ENCODE assay signal across 21 cellular contexts in the genomic region with DNA sequence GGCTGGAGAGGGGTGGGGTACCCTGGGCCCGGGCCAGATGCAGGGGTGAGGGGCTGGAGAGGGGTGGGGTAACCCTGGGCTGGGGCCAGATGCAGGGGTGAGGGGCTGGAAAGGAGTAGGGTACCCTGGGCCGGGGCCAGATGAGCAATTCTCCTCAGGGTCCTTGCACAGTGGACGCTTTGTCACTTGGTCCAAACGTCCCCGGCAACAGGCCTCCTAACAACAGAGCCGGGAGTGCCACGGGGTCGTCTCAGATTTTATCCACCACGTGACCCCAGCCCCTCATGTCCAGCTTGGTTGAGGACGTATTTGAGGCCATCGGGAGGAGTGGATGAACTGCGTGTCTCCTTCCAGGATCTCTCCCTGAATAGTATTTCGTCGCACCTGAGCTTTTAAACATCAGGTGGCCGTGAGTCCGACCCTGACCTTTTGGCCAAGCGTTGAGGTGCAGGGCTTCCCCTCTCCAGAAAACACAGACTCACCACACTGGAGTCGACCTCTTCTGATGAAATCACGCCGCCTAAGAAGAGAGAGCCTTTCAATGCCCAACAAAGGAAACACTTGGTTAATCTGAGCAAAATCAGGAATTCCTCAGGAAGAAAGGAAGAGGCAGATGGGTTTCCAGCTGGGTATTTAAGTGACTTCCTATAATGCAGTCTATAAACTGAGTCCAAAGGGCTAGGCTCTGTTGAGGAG. TPM values are rescaled to one million over a fixed set of nuclear protein-coding genes. Genes with fewer than 3 reads are reported as not detected.
"Had no signal": no experiment of that assay in that cellular context is flagged by ENCODE, and none has a peak within 500 bp of the region (broad histone marks: within the 10 kb centered on the region; RNA-seq: fewer than 3 reads in every experiment).

No MANE protein-coding gene starts in this region.

- H3K27ac Mint-ChIP-seq: activated naive CD4-positive, alpha-beta T cell treated with anti-CD3 and anti-CD28 coated beads, Interleukin-2, amount 50 U/mL, for 72 hours; effector memory CD8-positive, alpha-beta T cell had no signal

- H3K36me3 ChIP-seq: neutrophil, suprapubic skin had no signal

- FAIRE-seq: colon, frontal cortex had no signal

- H3K4me3 Mint-ChIP-seq: effector memory CD8-positive, alpha-beta T cell had no signal

- H3K9ac ChIP-seq: parathyroid adenoma had no signal

- H3K9me3 Mint-ChIP-seq: activated naive CD4-positive, alpha-beta T cell treated with anti-CD3 and anti-CD28 coated beads, Interleukin-2, amount 50 U/mL, for 72 hours; effector memory CD8-positive, alpha-beta T cell had no signal

- ATAC-seq: activated naive CD4-positive, alpha-beta T cell treated with anti-CD3 and anti-CD28 coated beads, Interleukin-2, amount 50 U/mL, for 72 hours; effector memory CD8-positive, alpha-beta T cell had no signal

- H3K27ac ChIP-seq: neutrophil, parathyroid adenoma, suprapubic skin had no signal

- DNase-seq: activated CD4-positive, alpha-beta T cell treated with anti-CD3 and anti-CD28 coated beads for 1 hour; activated CD4-positive, alpha-beta T cell treated with anti-CD3 and anti-CD28 coated beads, Interleukin-2, amount 50 U/mL, for 4 hours; activated T-cell treated with anti-CD3 and anti-CD28 coated beads for 4 hours; amniotic stem cell; caudate nucleus; effector memory CD8-positive, alpha-beta T cell; retina; stimulated activated CD4-positive, alpha-beta T cell treated with anti-CD3 and anti-CD28 coated beads, Interleukin-15, amount 100 ng/mL, for 24 hours; stimulated activated CD4-positive, alpha-beta T cell treated with anti-CD3 and anti-CD28 coated beads, Interleukin-4, amount 100 ng/mL, for 1 hour; stimulated activated naive CD4-positive, alpha-beta T cell; T-helper 9 cell had no signal

- H3K36me3 Mint-ChIP-seq: activated naive CD4-positive, alpha-beta T cell treated with anti-CD3 and anti-CD28 coated beads, Interleukin-2, amount 50 U/mL, for 72 hours had no signal

- H3K9me3 ChIP-seq: neutrophil, suprapubic skin had no signal

- H3K4me1 ChIP-seq: parathyroid adenoma had no signal

- H3K79me2 ChIP-seq: parathyroid adenoma had no signal

- H2AFZ ChIP-seq: parathyroid adenoma had no signal

- H3K4me3 ChIP-seq: lung, suprapubic skin had no signal

RNA-seq across cellular contexts. Expression of a gene that starts 12.8 kb away (rescaled TPM):
- total RNA-seq: activated naive CD4-positive, alpha-beta T cell treated with anti-CD3 and anti-CD28 coated beads, Interleukin-2, amount 50 U/mL, for 72 hours; epithelial cell of proximal tubule; frontal cortex had no signal

RNA-seq across cellular contexts. Expression of a gene that starts 16.7 kb away (rescaled TPM):
- total RNA-seq: epithelial cell of proximal tubule, frontal cortex had no signal

RNA-seq across cellular contexts. Expression of a gene that starts 31.2 kb away (rescaled TPM):
- total RNA-seq: activated naive CD4-positive, alpha-beta T cell treated with anti-CD3 and anti-CD28 coated beads, Interleukin-2, amount 50 U/mL, for 72 hours; epithelial cell of proximal tubule; frontal cortex; lung; skeletal muscle tissue; suprapubic skin; ureter had no signal
- polyA plus RNA-seq: lung had no signal
